42 cellular contexts compared by ENCODE assay signal in genomic region chr3:46052531-46052930, GRCh38. TPM values are rescaled to one million over a fixed set of nuclear protein-coding genes. Genes with fewer than 3 reads are reported as not detected.
"Had no signal": no experiment of that assay in that cellular context is flagged by ENCODE, and none has a peak within 500 bp of the region (broad histone marks: within the 10 kb centered on the region; RNA-seq: fewer than 3 reads in every experiment).

No MANE protein-coding gene starts in this region.

- H3K4me3 Mint-ChIP-seq: activated naive CD4-positive, alpha-beta T cell treated with anti-CD3 and anti-CD28 coated beads for 36 hours; activated naive CD4-positive, alpha-beta T cell treated with anti-CD3 and anti-CD28 coated beads, Interleukin-2, amount 10 ng/mL, durations not matched to agents 7 days and 5 days; activated naive CD4-positive, alpha-beta T cell treated with anti-CD3 and anti-CD28 coated beads, Interleukin-2, amount 50 U/mL, for 24 hours; activated naive CD8-positive, alpha-beta T cell; activated naive CD8-positive, alpha-beta T cell treated with anti-CD3 and anti-CD28 coated beads for 36 hours; activated naive CD8-positive, alpha-beta T cell treated with anti-CD3 and anti-CD28 coated beads, Interleukin-2, amount 10 ng/mL, durations not matched to agents 7 days and 5 days; activated naive CD8-positive, alpha-beta T cell treated with anti-CD3 and anti-CD28 coated beads, Interleukin-2, amount 50 U/mL, for 24 hours; activated T-cell treated with anti-CD3 and anti-CD28 coated beads, Interleukin-2, amount 50 U/mL, for 24 hours; activated T-cell treated with anti-CD3 and anti-CD28 coated beads, Interleukin-2, amount 50 U/mL, for 4 hours; activated T-cell treated with anti-CD3 and anti-CD28 coated beads, Interleukin-2, amount 50 U/mL, for 72 hours; activated T-helper 1 cell treated with anti-CD3 and anti-CD28 coated beads, Interleukin-12 subunit alpha, Interleukin-12 subunit beta, Interleukin-2, Interleukin-4 antibody, amounts not matched to agents 30 ng/mL and 10 ng/mL and 1 ng/mL, durations not matched to agents 14 hours and 24 hours and 36 hours; activated T-helper 17 cell treated with anti-CD3 and anti-CD28 coated beads, Interleukin-2, amount 50 U/mL, for 72 hours; brain; central memory CD8-positive, alpha-beta T cell had no signal

- H3K9me3 ChIP-seq: adrenal gland, ascending aorta, body of pancreas, breast epithelium had no signal

- H3K4me3 ChIP-seq: adrenal gland, ascending aorta, body of pancreas, breast epithelium, cardiac muscle cell had no signal

- H3K4me1 Mint-ChIP-seq: activated naive CD8-positive, alpha-beta T cell treated with anti-CD3 and anti-CD28 coated beads for 36 hours; activated T-helper 17 cell treated with anti-CD3 and anti-CD28 coated beads, Interleukin-2, amount 50 U/mL, for 72 hours had no signal

- ATAC-seq: activated naive CD4-positive, alpha-beta T cell treated with anti-CD3 and anti-CD28 coated beads, Interleukin-2, amount 50 U/mL, for 72 hours; activated naive CD8-positive, alpha-beta T cell treated with anti-CD3 and anti-CD28 coated beads, Interleukin-2, amount 50 U/mL, for 24 hours; activated T-cell treated with anti-CD3 and anti-CD28 coated beads, Interleukin-2, amount 50 U/mL, for 4 hours; activated T-cell treated with anti-CD3 and anti-CD28 coated beads, Interleukin-2, amount 50 U/mL, for 72 hours; activated T-helper 17 cell treated with anti-CD3 and anti-CD28 coated beads, Interleukin-2, amount 50 U/mL, for 72 hours; body of pancreas had no signal

- H3K27ac Mint-ChIP-seq: activated naive CD4-positive, alpha-beta T cell treated with anti-CD3 and anti-CD28 coated beads for 36 hours; activated naive CD4-positive, alpha-beta T cell treated with anti-CD3 and anti-CD28 coated beads, Interleukin-2, amount 10 ng/mL, durations not matched to agents 7 days and 5 days; activated naive CD4-positive, alpha-beta T cell treated with anti-CD3 and anti-CD28 coated beads, Interleukin-2, amount 50 U/mL, for 24 hours; activated naive CD4-positive, alpha-beta T cell treated with anti-CD3 and anti-CD28 coated beads, Interleukin-2, amount 50 U/mL, for 72 hours; activated naive CD8-positive, alpha-beta T cell; activated naive CD8-positive, alpha-beta T cell treated with anti-CD3 and anti-CD28 coated beads for 36 hours; activated naive CD8-positive, alpha-beta T cell treated with anti-CD3 and anti-CD28 coated beads, Interleukin-2, amount 10 ng/mL, durations not matched to agents 7 days and 5 days; activated naive CD8-positive, alpha-beta T cell treated with anti-CD3 and anti-CD28 coated beads, Interleukin-2, amount 50 U/mL, for 24 hours; activated T-cell treated with anti-CD3 and anti-CD28 coated beads, Interleukin-2, amount 50 U/mL, for 24 hours; activated T-cell treated with anti-CD3 and anti-CD28 coated beads, Interleukin-2, amount 50 U/mL, for 72 hours; activated T-helper 1 cell treated with anti-CD3 and anti-CD28 coated beads, Interleukin-12 subunit alpha, Interleukin-12 subunit beta, Interleukin-2, Interleukin-4 antibody, amounts not matched to agents 30 ng/mL and 10 ng/mL and 1 ng/mL, durations not matched to agents 14 hours and 24 hours and 36 hours; activated T-helper 17 cell treated with anti-CD3 and anti-CD28 coated beads, Interleukin-2, amount 50 U/mL, for 72 hours; activated T-helper 2 cell treated with anti-CD3 and anti-CD28 coated beads, Interferon-gamma antibody, Interleukin-2, Interleukin-4, amounts not matched to agents 10 μg/mL and 5 μg/mL and 100 μg/mL, durations not matched to agents 14 hours and 24 hours and 36 hours; brain had no signal

- H3K36me3 ChIP-seq: adrenal gland, ascending aorta, brain microvascular endothelial cell, breast epithelium, cardiac muscle cell had no signal

- H3K27ac ChIP-seq: adrenal gland, ascending aorta, body of pancreas, brain microvascular endothelial cell, breast epithelium, cardiac muscle cell had no signal

- H3K36me3 Mint-ChIP-seq: activated naive CD4-positive, alpha-beta T cell treated with anti-CD3 and anti-CD28 coated beads, Interleukin-2, amount 10 ng/mL, durations not matched to agents 7 days and 5 days; activated naive CD4-positive, alpha-beta T cell treated with anti-CD3 and anti-CD28 coated beads, Interleukin-2, amount 50 U/mL, for 24 hours; activated naive CD8-positive, alpha-beta T cell treated with anti-CD3 and anti-CD28 coated beads for 36 hours; brain had no signal

- H3K9me3 Mint-ChIP-seq: activated naive CD4-positive, alpha-beta T cell treated with anti-CD3 and anti-CD28 coated beads for 36 hours; activated naive CD4-positive, alpha-beta T cell treated with anti-CD3 and anti-CD28 coated beads, Interleukin-2, amount 10 ng/mL, durations not matched to agents 7 days and 5 days; activated naive CD4-positive, alpha-beta T cell treated with anti-CD3 and anti-CD28 coated beads, Interleukin-2, amount 50 U/mL, for 24 hours; activated naive CD4-positive, alpha-beta T cell treated with anti-CD3 and anti-CD28 coated beads, Interleukin-2, amount 50 U/mL, for 72 hours; activated naive CD8-positive, alpha-beta T cell treated with anti-CD3 and anti-CD28 coated beads for 36 hours; activated naive CD8-positive, alpha-beta T cell treated with anti-CD3 and anti-CD28 coated beads, Interleukin-2, amount 50 U/mL, for 24 hours; activated T-cell treated with anti-CD3 and anti-CD28 coated beads, Interleukin-2, amount 50 U/mL, for 24 hours; activated T-cell treated with anti-CD3 and anti-CD28 coated beads, Interleukin-2, amount 50 U/mL, for 4 hours; activated T-cell treated with anti-CD3 and anti-CD28 coated beads, Interleukin-2, amount 50 U/mL, for 72 hours; activated T-helper 1 cell treated with anti-CD3 and anti-CD28 coated beads, Interleukin-12 subunit alpha, Interleukin-12 subunit beta, Interleukin-2, Interleukin-4 antibody, amounts not matched to agents 30 ng/mL and 10 ng/mL and 1 ng/mL, durations not matched to agents 14 hours and 24 hours and 36 hours; activated T-helper 17 cell treated with anti-CD3 and anti-CD28 coated beads, Interleukin-2, amount 50 U/mL, for 72 hours; activated T-helper 2 cell treated with anti-CD3 and anti-CD28 coated beads, Interferon-gamma antibody, Interleukin-2, Interleukin-4, amounts not matched to agents 10 μg/mL and 5 μg/mL and 100 μg/mL, durations not matched to agents 14 hours and 24 hours and 36 hours; brain; central memory CD8-positive, alpha-beta T cell had no signal

- DNase-seq: activated effector memory CD4-positive, alpha-beta T cell treated with anti-CD3 and anti-CD28 coated beads, Interleukin-2, amount 50 U/mL, for 16 hours; activated effector memory CD4-positive, alpha-beta T cell treated with Interleukin-2 at 50 U/mL for 16 hours; activated gamma-delta T cell; activated gamma-delta T cell treated with Interleukin-2 at 50 U/mL for 16 hours; activated naive CD4-positive, alpha-beta T cell; activated naive CD4-positive, alpha-beta T cell treated with anti-CD3 and anti-CD28 coated beads for 36 hours; activated naive CD4-positive, alpha-beta T cell treated with anti-CD3 and anti-CD28 coated beads, Interleukin-2, amount 10 ng/mL, durations not matched to agents 7 days and 5 days; activated naive CD4-positive, alpha-beta T cell treated with anti-CD3 and anti-CD28 coated beads, Interleukin-2, amount 50 U/mL, for 16 hours; activated naive CD4-positive, alpha-beta T cell treated with Interleukin-2 at 50 U/mL for 16 hours; activated naive CD8-positive, alpha-beta T cell treated with anti-CD3 and anti-CD28 coated beads for 36 hours; activated naive CD8-positive, alpha-beta T cell treated with anti-CD3 and anti-CD28 coated beads, Interleukin-2, amount 10 ng/mL, durations not matched to agents 7 days and 5 days; activated naive CD8-positive, alpha-beta T cell treated with anti-CD3 and anti-CD28 coated beads, Interleukin-2, amount 50 U/mL, for 24 hours; activated T-cell treated with anti-CD3 and anti-CD28 coated beads for 4 hours; activated T-cell treated with anti-CD3 and anti-CD28 coated beads, Interleukin-2, amount 50 U/mL, for 1 hour; activated T-cell treated with anti-CD3 and anti-CD28 coated beads, Interleukin-2, amount 50 U/mL, for 24 hours; activated T-cell treated with anti-CD3 and anti-CD28 coated beads, Interleukin-2, amount 50 U/mL, for 4 hours; activated T-cell treated with anti-CD3 and anti-CD28 coated beads, Interleukin-2, amount 50 U/mL, for 48 hours; activated T-cell treated with anti-CD3 and anti-CD28 coated beads, Interleukin-2, amount 50 U/mL, for 72 hours; adrenal gland; amniotic stem cell; amygdala; anterior cingulate cortex; aorta; body of pancreas; brain microvascular endothelial cell; caudate nucleus; central memory CD4-positive, alpha-beta T cell; cerebellar nuclear complex had no signal

- H3K27me3 Mint-ChIP-seq: brain; central memory CD8-positive, alpha-beta T cell had no signal

- H3K27me3 ChIP-seq: ascending aorta, body of pancreas, breast epithelium, cardiac muscle cell had no signal

- H3K4me1 ChIP-seq: adrenal gland, ascending aorta, body of pancreas, breast epithelium had no signal

RNA-seq across cellular contexts. Expression of gene XCR1, which starts 25.2 kb away (rescaled TPM):
- total RNA-seq: activated naive CD4-positive, alpha-beta T cell treated with anti-CD3 and anti-CD28 coated beads for 36 hours; activated naive CD4-positive, alpha-beta T cell treated with anti-CD3 and anti-CD28 coated beads, Interleukin-2, amount 50 U/mL, for 72 hours; activated naive CD8-positive, alpha-beta T cell treated with anti-CD3 and anti-CD28 coated beads for 36 hours; activated naive CD8-positive, alpha-beta T cell treated with anti-CD3 and anti-CD28 coated beads, Interleukin-2, amount 10 ng/mL, durations not matched to agents 7 days and 5 days; activated T-cell treated with anti-CD3 and anti-CD28 coated beads, Interleukin-2, amount 50 U/mL, for 4 hours; activated T-cell treated with anti-CD3 and anti-CD28 coated beads, Interleukin-2, amount 50 U/mL, for 72 hours; ascending aorta; astrocyte; body of pancreas; cardiac muscle cell; cardiac septum; cerebellum had no signal
- polyA plus RNA-seq: aorta, cardiac muscle cell had no signal
